In genomic region chr19:11260996-11261395, GRCh38 we compare ENCODE assay signal across 14 cellular contexts. TPM values are rescaled to one million over a fixed set of nuclear protein-coding genes. Genes with fewer than 3 reads are reported as not detected.
DNase-seq lines count a peak whose midpoint lies in the region; ATAC-seq and TF ChIP-seq lines count a peak whose summit lies in the region.
"Had no signal": no experiment of that assay in that cellular context is flagged by ENCODE, and none has a peak within 500 bp of the region (broad histone marks: within the 10 kb centered on the region; RNA-seq: fewer than 3 reads in every experiment).

No MANE protein-coding gene starts in this region.

- 84 to 87% (median 84%) methylated on average over 5 of the region's 5 CpGs for WGBS in ovary, 3 donors

- POLR2A ChIA-PET in RWPE1 (lab: Yijun Ruan, JAX; ENCODE audit: low non-redundant PET), result no interaction called here

- H3K36me3 ChIP-seq in DOHH2 (ENCODE audit: control insufficient read depth, low read length), result no peaks in the 10 kb centered on the region
- H3K36me3 ChIP-seq in skeletal muscle satellite cell (ENCODE audit: insufficient read depth, low read length), result no peaks in the 10 kb centered on the region
- H3K36me3 ChIP-seq in ovary, result no peaks in the 10 kb centered on the region

- no peaks in the 10 kb centered on the region for H4K20me1 ChIP-seq in DOHH2 (ENCODE audit: control insufficient read depth, insufficient read depth, low read depth, low read length)

- no peak for TF ChIP-seq EP300 in ovary (IDR thresholded peaks at IDR 0.05)

- intact Hi-C loops in ovary (cut with DNase I), result no loop called here

- H3K9ac ChIP-seq in skeletal muscle satellite cell (ENCODE audit: low read depth, low read length), result peak overlapping the region; percentile 85

- peaks cover 7% of the 10 kb centered on the region for H3K79me2 ChIP-seq in DOHH2 (ENCODE audit: control insufficient read depth, low read length)

- DNase-seq in RWPE1 (ENCODE audit: low spot score) (no peak), fibroblast of pulmonary artery (ENCODE audit: low read depth) (no peak), NCI-H2171 treated with DMSO at 0.1 percent for 48 hours (lab: John Stamatoyannopoulos, UW) (no peak), ovary (no peak)
- DNase-seq in stimulated activated CD4-positive, alpha-beta T cell treated with anti-CD3 and anti-CD28 coated beads, Interleukin-2, amount 100 ng/mL, for 24 hours, result no peak
- DNase-seq: activated CD4-positive, alpha-beta T cell treated with anti-CD3 and anti-CD28 coated beads for 1 hour; DMS53; HCEC 1CT; NCI-H1694; stimulated activated CD4-positive, alpha-beta T cell treated with anti-CD3 and anti-CD28 coated beads, Interleukin-1b, Interleukin-23, amount 100 ng/mL, for 48 hours had no signal

- H3K4me2 ChIP-seq in DOHH2 (ENCODE audit: low read length) (no peak overlapping the region), skeletal muscle satellite cell (ENCODE audit: low read length) (peak overlapping the region; percentile 98)

- H3K27ac ChIP-seq in DOHH2 (ENCODE audit: low read depth, low read length), result no peak overlapping the region
- peak overlapping the region; percentile 95 for H3K27ac ChIP-seq in RWPE1
- H3K27ac ChIP-seq in ovary, result peak overlapping the region in 1 of 2 donors; percentile 41

- H3K4me1 ChIP-seq in DOHH2 (ENCODE audit: control insufficient read depth, low read length) (peaks cover 40% of the 10 kb centered on the region), skeletal muscle satellite cell (ENCODE audit: control insufficient read depth, insufficient read depth, low read length) (peaks cover 19% of the 10 kb centered on the region), ovary (ENCODE audit: insufficient read depth) (peaks cover 3% of the 10 kb centered on the region)

- no peak for TF ChIP-seq POLR2A in ovary (IDR thresholded peaks at IDR 0.05)

- TF ChIP-seq CTCF in DOHH2 (IDR thresholded peaks at IDR 0.05; ENCODE audit: low read depth, low read length, poor library complexity, severe bottlenecking), result no peak
- no peak for TF ChIP-seq CTCF in RWPE1 (conservative IDR thresholded peaks at IDR 0.05; ENCODE audit: low read depth)
- no peak for TF ChIP-seq CTCF in fibroblast of pulmonary artery (IDR thresholded peaks at IDR 0.05; ENCODE audit: low read length, missing control alignments)
- no peak for TF ChIP-seq CTCF in ovary (IDR thresholded peaks at IDR 0.05)

- H3K27me3 ChIP-seq in DOHH2 (ENCODE audit: control insufficient read depth, low read length) (no peaks in the 10 kb centered on the region), skeletal muscle satellite cell (ENCODE audit: control insufficient read depth, insufficient read depth, low read length) (no peaks in the 10 kb centered on the region), ovary (no peaks in the 10 kb centered on the region)

- H3F3A ChIP-seq in DOHH2 (ENCODE audit: control insufficient read depth, insufficient read depth), result peaks cover 5% of the 10 kb centered on the region; the same call in 1 of the 2 replicates

- no peaks in the 10 kb centered on the region for H3K9me2 ChIP-seq in DOHH2 (replicated peaks; ENCODE audit: control insufficient read depth, low read length)

- H3K9me3 ChIP-seq in DOHH2 (ENCODE audit: control insufficient read depth, insufficient read depth, low read length) (no peaks in the 10 kb centered on the region), skeletal muscle satellite cell (replicated peaks; ENCODE audit: low read length) (no peaks in the 10 kb centered on the region), ovary (no peaks in the 10 kb centered on the region)

- CTCF ChIA-PET in RWPE1 (lab: Yijun Ruan, JAX), result no interaction called here

- H3K4me3 ChIP-seq in DOHH2 (ENCODE audit: low read length) (peak overlapping the region; percentile 86; the same call in 1 of the 2 replicates), fibroblast of pulmonary artery (replicated peaks; ENCODE audit: low read depth, low read length) (peak overlapping the region; percentile 77), skeletal muscle satellite cell (ENCODE audit: low read length) (peak overlapping the region; percentile 86), ovary (no peak overlapping the region)

- no peak for ATAC-seq in GM21737 (IDR thresholded peaks at IDR 0.05; ENCODE audit: unreplicated experiment)

RNA-seq across cellular contexts. Expression of gene DOCK6, which starts 1.3 kb away (rescaled TPM):
- 13.4 and 13.5 TPM in 2 replicates for total RNA-seq in skeletal muscle satellite cell (2012; rRNA removed)
- total RNA-seq in ovary, result 10 to 100 TPM; 17.2 to 60.0 (median 38.0) TPM
- 10 to 100 TPM; 12.8 to 18.0 TPM for polyA plus RNA-seq in ovary

RNA-seq across cellular contexts. Expression of gene ANGPTL8, which starts 21.6 kb away (rescaled TPM):
- total RNA-seq in skeletal muscle satellite cell (2012; rRNA removed), result not detected in 2 replicates
- under 1 TPM in 3 of 7 donors, not detected in 4; 0.50 to 0.93 (median 0.51) TPM for total RNA-seq in ovary
- polyA plus RNA-seq in ovary, result under 1 TPM in 1 of 2 donors, not detected in 1; 0.86 TPM
- total RNA-seq: mononuclear cell had no signal

RNA-seq across cellular contexts. Expression of gene TSPAN16, which starts 35.0 kb away (rescaled TPM):
- not detected in 2 replicates for total RNA-seq in skeletal muscle satellite cell (2012; rRNA removed)
- not detected for total RNA-seq in ovary
- polyA plus RNA-seq in ovary, result not detected
- total RNA-seq: mononuclear cell had no signal
